31 cellular contexts compared by ENCODE assay signal in genomic region chr2:20531633-20532262, GRCh38.
DNase-seq lines count a peak whose midpoint lies in the region; ATAC-seq and TF ChIP-seq lines count a peak whose summit lies in the region.
"Had no signal": no experiment of that assay in that cellular context is flagged by ENCODE, and none has a peak within 500 bp of the region (broad histone marks: within the 10 kb centered on the region; RNA-seq: fewer than 3 reads in every experiment).

No MANE protein-coding gene starts in this region.

- DNase-seq in right cardiac atrium, result no peak
- no peak for DNase-seq in left cardiac atrium
- peak; percentile 42 for DNase-seq in left kidney (ENCODE audit: low read depth, low spot score)
- DNase-seq in trophoblast cell, result no peak
- DNase-seq in upper lobe of right lung, result peak; percentile 45
- DNase-seq in SW 1271 (lab: John Stamatoyannopoulos, UW), result no peak
- DNase-seq in colonic mucosa, result no peak
- DNase-seq: AML-193; Caco-2; CD8-positive, alpha-beta T cell; DMS 273 treated with DMSO at 0.1 percent for 48 hours; DMS79; EL; GDM1; GM23248; H7; Kasumi-1; NCI-H1092 treated with DMSO at 0.1 percent for 48 hours; NCI-H1436; NCI-H187 treated with DMSO at 0.1 percent for 48 hours; NCI-H2107; NCI-H446 treated with DMSO at 0.1 percent for 48 hours; NCI-H526; NCI-H82; NK-92 treated with Interleukin-12 subunit alpha and Interleukin-12 subunit beta, amount 100 ng/mL, for 24 hours; PC-9; SHP77 treated with DMSO at 0.1 percent for 48 hours had no signal

- H3K4me3 ChIP-seq in right cardiac atrium (ENCODE audit: low read length) (no peak overlapping the region), trophoblast cell (ENCODE audit: low read depth, low read length) (no peak overlapping the region), upper lobe of right lung (no peak overlapping the region), colonic mucosa (no peak overlapping the region)
- H3K4me3 ChIP-seq: A549, GM12878, GM23248, PC-9 had no signal

- peak overlapping the region; percentile 88 for H4K91ac ChIP-seq in trophoblast cell (ENCODE audit: low read depth, low read length)

- no peak overlapping the region for H4K12ac ChIP-seq in trophoblast cell (ENCODE audit: low read depth, low read length)

- peak overlapping the region; percentile 99 for H2BK12ac ChIP-seq in trophoblast cell (ENCODE audit: low read length)

- WGBS in right cardiac atrium, result 56% methylated on average over 8 of the region's 8 CpGs
- no CpG with 5 or more reads among the region's 8 CpGs for WGBS in trophoblast cell (ENCODE audit: extremely low coverage, insufficient coverage, insufficient read length)

- peak overlapping the region; percentile 69 for H3K14ac ChIP-seq in trophoblast cell (ENCODE audit: low read length)

- H3K9ac ChIP-seq in trophoblast cell (ENCODE audit: low read length) (no peak overlapping the region), colonic mucosa (ENCODE audit: low read depth in 2 of 2, low read length in 2 of 2) (no peak overlapping the region)
- H3K9ac ChIP-seq: GM23248 had no signal

- intact Hi-C loops in right cardiac atrium (cut with DNase I), result no loop called here
- intact Hi-C loops in left cardiac atrium (cut with DNase I), result no loop called here
- intact Hi-C loops in upper lobe of right lung (cut with DNase I), result no loop called here
- intact Hi-C loops in colonic mucosa (cut with DNase I), result no loop called here

- peak overlapping the region; percentile 39 for H3K18ac ChIP-seq in trophoblast cell (ENCODE audit: low read length)

- peak overlapping the region; percentile 28 for H2BK5ac ChIP-seq in trophoblast cell (ENCODE audit: low read depth, low read length, poor library complexity)

- no peak for ATAC-seq in right cardiac atrium
- no peak for ATAC-seq in left cardiac atrium
- no peak for ATAC-seq in upper lobe of right lung
- no peak for ATAC-seq in HG02970 (IDR thresholded peaks at IDR 0.05; ENCODE audit: low FRiP score, unreplicated experiment)
- ATAC-seq: CD8-positive, alpha-beta T cell; GM12878 had no signal

- H3K27me3 ChIP-seq in right cardiac atrium (ENCODE audit: control insufficient read depth, insufficient read depth) (no peaks in the 10 kb centered on the region), trophoblast cell (ENCODE audit: insufficient read depth, low read length) (no peaks in the 10 kb centered on the region), upper lobe of right lung (no peaks in the 10 kb centered on the region), colonic mucosa (no peaks in the 10 kb centered on the region)

- no peak overlapping the region for H3K4me2 ChIP-seq in trophoblast cell (ENCODE audit: low read length)
- H3K4me2 ChIP-seq: A549, PC-9 had no signal

- peak overlapping the region; percentile 65 for H2AK5ac ChIP-seq in trophoblast cell (ENCODE audit: low read length)

- H3K36me3 ChIP-seq in trophoblast cell (ENCODE audit: control insufficient read depth in 1 of 2, insufficient read depth in 2 of 2, low read length in 2 of 2), result no peaks in the 10 kb centered on the region
- H3K36me3 ChIP-seq in upper lobe of right lung, result no peaks in the 10 kb centered on the region
- no peaks in the 10 kb centered on the region for H3K36me3 ChIP-seq in colonic mucosa

- H3K79me1 ChIP-seq in trophoblast cell (ENCODE audit: low read length), result peaks cover 47% of the 10 kb centered on the region

- peaks cover 11% of the 10 kb centered on the region for H3K4me1 ChIP-seq in right cardiac atrium (ENCODE audit: control insufficient read depth, insufficient read depth, low read length)
- H3K4me1 ChIP-seq in trophoblast cell (ENCODE audit: control insufficient read depth in 1 of 2, insufficient read depth in 2 of 2, low read length in 2 of 2), result peaks cover 36 to 45% of the 10 kb centered on the region in 2 experiments
- no peaks in the 10 kb centered on the region for H3K4me1 ChIP-seq in upper lobe of right lung
- H3K4me1 ChIP-seq in colonic mucosa, result no peaks in the 10 kb centered on the region

- peaks cover 14% of the 10 kb centered on the region for H3K79me2 ChIP-seq in trophoblast cell (ENCODE audit: control insufficient read depth, insufficient read depth, low read length, poor library complexity)

- TF ChIP-seq CTCF in upper lobe of right lung (IDR thresholded peaks at IDR 0.05) (no peak), colonic mucosa (IDR thresholded peaks at IDR 0.05) (no peak)

- peak overlapping the region; percentile 11 for H4K8ac ChIP-seq in trophoblast cell (ENCODE audit: low read depth, low read length)

- H3K4ac ChIP-seq in trophoblast cell (ENCODE audit: low read depth, low read length), result no peak overlapping the region

- no peak overlapping the region for H3K23ac ChIP-seq in trophoblast cell (ENCODE audit: low read length)

- no peak overlapping the region for H2AFZ ChIP-seq in trophoblast cell (ENCODE audit: insufficient read depth, low read length, poor library complexity)
- H2AFZ ChIP-seq: GM23248, PC-9 had no signal

- H3K9me3 ChIP-seq in right cardiac atrium (ENCODE audit: control insufficient read depth, low read length) (no peaks in the 10 kb centered on the region), trophoblast cell (ENCODE audit: insufficient read depth, low read depth, low read length) (no peaks in the 10 kb centered on the region), upper lobe of right lung (no peaks in the 10 kb centered on the region), colonic mucosa (no peaks in the 10 kb centered on the region)
- H3K9me3 ChIP-seq: A549, Caco-2 had no signal

- H3K27ac ChIP-seq in right cardiac atrium (ENCODE audit: low read length), result peak overlapping the region; percentile 71
- no peak overlapping the region for H3K27ac ChIP-seq in trophoblast cell (ENCODE audit: low read depth, low read length)
- H3K27ac ChIP-seq in upper lobe of right lung, result no peak overlapping the region
- H3K27ac ChIP-seq in colonic mucosa, result no peak overlapping the region
- H3K27ac ChIP-seq: A549, C4-2B, GM23248, PC-9 had no signal

- peak overlapping the region; percentile 48 for H2BK120ac ChIP-seq in trophoblast cell (ENCODE audit: insufficient read depth, low read length, poor library complexity)

Comparison
In these comparisons a context has a peak if more than half of its experiments do, and no peak if none do; other contexts are left out.
1. DNase-seq: peak in left kidney (single experiment) and upper lobe of right lung (single experiment); none in right cardiac atrium (0 of 3), left cardiac atrium (single experiment), trophoblast cell (0 of 2), SW 1271 (0 of 2) and colonic mucosa (single experiment).